Comparison of ENCODE assay signal across 31 cellular contexts in the genomic region with DNA sequence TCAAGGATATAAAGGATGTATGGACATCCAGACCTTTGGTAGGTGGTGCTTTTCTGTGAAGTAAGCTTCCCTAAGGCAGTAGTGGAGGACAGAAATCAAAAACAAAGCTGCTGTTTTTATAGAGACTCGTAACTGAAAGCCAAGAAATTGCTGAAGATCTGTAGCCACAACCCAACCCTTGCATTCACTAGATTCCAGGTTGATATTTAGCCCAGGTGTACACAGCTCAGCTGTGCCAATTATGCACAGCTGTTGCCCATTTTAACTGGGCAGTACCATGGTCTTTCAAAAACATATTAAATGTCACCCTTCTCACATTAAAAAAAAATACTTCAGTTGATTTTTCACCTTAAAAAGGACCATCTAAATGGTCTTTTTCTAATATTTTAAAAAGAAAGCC.
"Had no signal": no experiment of that assay in that cellular context is flagged by ENCODE, and none has a peak within 500 bp of the region (broad histone marks: within the 10 kb centered on the region; RNA-seq: fewer than 3 reads in every experiment).

No MANE protein-coding gene starts in this region.

- H3K27me3 Mint-ChIP-seq: activated CD8-positive, alpha-beta T cell treated with anti-CD3 and anti-CD28 coated beads for 36 hours; activated naive CD4-positive, alpha-beta T cell treated with anti-CD3 and anti-CD28 coated beads, Interleukin-2, amount 50 U/mL, for 24 hours; activated naive CD8-positive, alpha-beta T cell treated with anti-CD3 and anti-CD28 coated beads for 36 hours; activated naive CD8-positive, alpha-beta T cell treated with anti-CD3 and anti-CD28 coated beads, Interleukin-2, amount 50 U/mL, for 24 hours had no signal

- H3K36me3 ChIP-seq: adrenal gland, breast epithelium, cardiac muscle cell, colonic mucosa, esophagus squamous epithelium, gastroesophageal sphincter had no signal

- H3K36me3 Mint-ChIP-seq: activated naive CD4-positive, alpha-beta T cell treated with anti-CD3 and anti-CD28 coated beads, Interleukin-2, amount 50 U/mL, for 24 hours; activated naive CD8-positive, alpha-beta T cell treated with anti-CD3 and anti-CD28 coated beads for 36 hours; brain; WTC11 had no signal

- H3K4me3 Mint-ChIP-seq: activated CD8-positive, alpha-beta T cell treated with anti-CD3 and anti-CD28 coated beads for 36 hours; activated naive CD4-positive, alpha-beta T cell treated with anti-CD3 and anti-CD28 coated beads for 36 hours; activated naive CD4-positive, alpha-beta T cell treated with anti-CD3 and anti-CD28 coated beads, Interleukin-2, amount 50 U/mL, for 24 hours; activated naive CD8-positive, alpha-beta T cell treated with anti-CD3 and anti-CD28 coated beads for 36 hours; activated naive CD8-positive, alpha-beta T cell treated with anti-CD3 and anti-CD28 coated beads, Interleukin-2, amount 50 U/mL, for 24 hours; activated T-cell treated with anti-CD3 and anti-CD28 coated beads, Interleukin-2, amount 50 U/mL, for 4 hours; activated T-helper 1 cell treated with anti-CD3 and anti-CD28 coated beads, Interleukin-12 subunit alpha, Interleukin-12 subunit beta, Interleukin-2, Interleukin-4 antibody, amounts not matched to agents 30 ng/mL and 10 ng/mL and 1 ng/mL, durations not matched to agents 14 hours and 24 hours and 36 hours; brain; WTC11 had no signal

- H3K27ac ChIP-seq: adrenal gland, cardiac muscle cell, colonic mucosa, epithelial cell of prostate, esophagus squamous epithelium, VCaP had no signal

- H3K9me3 ChIP-seq: adrenal gland, breast epithelium, colonic mucosa, esophagus squamous epithelium, gastroesophageal sphincter had no signal

- H3K27me3 ChIP-seq: adrenal gland, breast epithelium, cardiac muscle cell, colonic mucosa, esophagus squamous epithelium, gastroesophageal sphincter had no signal

- DNase-seq: activated CD4-positive, alpha-beta T cell treated with anti-CD3 and anti-CD28 coated beads for 1 hour; activated CD4-positive, alpha-beta T cell treated with anti-CD3 and anti-CD28 coated beads for 48 hours; activated CD4-positive, alpha-beta T cell treated with anti-CD3 and anti-CD28 coated beads, Interleukin-2, amount 50 U/mL, for 1 hour; activated CD4-positive, alpha-beta T cell treated with anti-CD3 and anti-CD28 coated beads, Interleukin-2, amount 50 U/mL, for 48 hours; activated CD8-positive, alpha-beta memory T cell treated with anti-CD3 and anti-CD28 coated beads for 24 hours; activated CD8-positive, alpha-beta T cell treated with anti-CD3 and anti-CD28 coated beads for 36 hours; activated effector memory CD4-positive, alpha-beta T cell treated with anti-CD3 and anti-CD28 coated beads, Interleukin-2, amount 50 U/mL, for 16 hours; activated naive CD4-positive, alpha-beta T cell treated with anti-CD3 and anti-CD28 coated beads for 36 hours; activated naive CD8-positive, alpha-beta T cell treated with anti-CD3 and anti-CD28 coated beads for 36 hours; activated naive CD8-positive, alpha-beta T cell treated with anti-CD3 and anti-CD28 coated beads, Interleukin-2, amount 50 U/mL, for 24 hours; activated T-cell treated with anti-CD3 and anti-CD28 coated beads, Interleukin-2, amount 50 U/mL, for 4 hours; adrenal gland; amygdala; aorta; central memory CD4-positive, alpha-beta T cell; cerebellar nuclear complex; colonic mucosa; effector CD8-positive, alpha-beta T cell; esophagus squamous epithelium; foreskin melanocyte; T-helper 2 cell had no signal

- ATAC-seq: activated CD8-positive, alpha-beta T cell treated with anti-CD3 and anti-CD28 coated beads for 36 hours; activated naive CD8-positive, alpha-beta T cell treated with anti-CD3 and anti-CD28 coated beads, Interleukin-2, amount 50 U/mL, for 24 hours; activated T-cell treated with anti-CD3 and anti-CD28 coated beads, Interleukin-2, amount 50 U/mL, for 4 hours; gastroesophageal sphincter; WTC11 had no signal

- H3K9me3 Mint-ChIP-seq: brain, WTC11 had no signal

- H3K27ac Mint-ChIP-seq: activated CD8-positive, alpha-beta T cell treated with anti-CD3 and anti-CD28 coated beads for 36 hours; activated naive CD4-positive, alpha-beta T cell treated with anti-CD3 and anti-CD28 coated beads for 36 hours; activated naive CD4-positive, alpha-beta T cell treated with anti-CD3 and anti-CD28 coated beads, Interleukin-2, amount 50 U/mL, for 24 hours; activated naive CD8-positive, alpha-beta T cell treated with anti-CD3 and anti-CD28 coated beads for 36 hours; activated naive CD8-positive, alpha-beta T cell treated with anti-CD3 and anti-CD28 coated beads, Interleukin-2, amount 50 U/mL, for 24 hours; activated T-helper 1 cell treated with anti-CD3 and anti-CD28 coated beads, Interleukin-12 subunit alpha, Interleukin-12 subunit beta, Interleukin-2, Interleukin-4 antibody, amounts not matched to agents 30 ng/mL and 10 ng/mL and 1 ng/mL, durations not matched to agents 14 hours and 24 hours and 36 hours; activated T-helper 2 cell treated with anti-CD3 and anti-CD28 coated beads, Interferon-gamma antibody, Interleukin-2, Interleukin-4, amounts not matched to agents 10 μg/mL and 5 μg/mL and 100 μg/mL, durations not matched to agents 14 hours and 24 hours and 36 hours; brain; WTC11 had no signal

- H3K4me1 ChIP-seq: adrenal gland, breast epithelium, colonic mucosa, esophagus squamous epithelium had no signal

- H3K4me1 Mint-ChIP-seq: activated naive CD4-positive, alpha-beta T cell treated with anti-CD3 and anti-CD28 coated beads, Interleukin-2, amount 50 U/mL, for 24 hours; activated naive CD8-positive, alpha-beta T cell treated with anti-CD3 and anti-CD28 coated beads for 36 hours; activated naive CD8-positive, alpha-beta T cell treated with anti-CD3 and anti-CD28 coated beads, Interleukin-2, amount 50 U/mL, for 24 hours; WTC11 had no signal

- H3K4me3 ChIP-seq: adrenal gland, breast epithelium, cardiac muscle cell, colonic mucosa, esophagus squamous epithelium, gastroesophageal sphincter had no signal
